In genomic region chr12:111767362-111768158, GRCh38 we compare ENCODE assay signal across 8 cellular contexts. TPM values are rescaled to one million over a fixed set of nuclear protein-coding genes. Genes with fewer than 3 reads are reported as not detected.
DNase-seq lines count a peak whose midpoint lies in the region; ATAC-seq and TF ChIP-seq lines count a peak whose summit lies in the region.

No MANE protein-coding gene starts in this region.

- TF ChIP-seq CTCF in right atrium auricular region (IDR thresholded peaks at IDR 0.05), result no peak
- no peak for TF ChIP-seq CTCF in gastrocnemius medialis (IDR thresholded peaks at IDR 0.05 in 4 of 5, conservative IDR thresholded peaks at IDR 0.05 in 1 of 5)

- H3K36me3 Mint-ChIP-seq in T-helper 1 cell treated with Interleukin-12 subunit alpha and Interleukin-12 subunit beta and Interleukin-4 antibody, amounts not matched to agents 30 μg/mL and 1 μg/mL, for 36 hours (ENCODE audit: low read depth), result peaks cover 2% of the 10 kb centered on the region
- H3K36me3 Mint-ChIP-seq in activated T-helper 1 cell treated with anti-CD3 and anti-CD28 coated beads, Interleukin-12 subunit alpha, Interleukin-12 subunit beta, Interleukin-2, Interleukin-4 antibody, amounts not matched to agents 30 ng/mL and 10 ng/mL and 1 ng/mL, durations not matched to agents 14 hours and 24 hours and 36 hours (ENCODE audit: low read depth), result peaks cover 5% of the 10 kb centered on the region

- intact Hi-C loops in activated T-helper 1 cell treated with anti-CD3 and anti-CD28 coated beads, Interleukin-12 subunit alpha, Interleukin-12 subunit beta, Interleukin-2, Interleukin-4 antibody, amounts not matched to agents 30 ng/mL and 10 ng/mL and 1 ng/mL, durations not matched to agents 14 hours and 24 hours and 36 hours (cut with micrococcal nuclease), result no loop called here
- intact Hi-C loops in gastrocnemius medialis (cut with DNase I; ENCODE audit: low total_unique reads), result loop anchor here (2.0 kb wide), 1 partner anchor 361 kb away; no protein-coding TSS in a partner anchor

- in situ Hi-C loops in gastrocnemius medialis (cut with MboI; ENCODE audit: low sequenced_read_pairs in 4 of 4), result no loop called here

- peak overlapping the region; percentile 74 for H3K4me3 Mint-ChIP-seq in T-helper 1 cell treated with Interleukin-12 subunit alpha and Interleukin-12 subunit beta and Interleukin-4 antibody, amounts not matched to agents 30 μg/mL and 1 μg/mL, for 36 hours
- peak overlapping the region; percentile 70 for H3K4me3 Mint-ChIP-seq in activated T-helper 1 cell treated with anti-CD3 and anti-CD28 coated beads, Interleukin-12 subunit alpha, Interleukin-12 subunit beta, Interleukin-2, Interleukin-4 antibody, amounts not matched to agents 30 ng/mL and 10 ng/mL and 1 ng/mL, durations not matched to agents 14 hours and 24 hours and 36 hours

- peaks cover 6% of the 10 kb centered on the region for H3K4me1 Mint-ChIP-seq in T-helper 1 cell treated with Interleukin-12 subunit alpha and Interleukin-12 subunit beta and Interleukin-4 antibody, amounts not matched to agents 30 μg/mL and 1 μg/mL, for 36 hours (ENCODE audit: low read depth)
- peaks cover 19% of the 10 kb centered on the region for H3K4me1 Mint-ChIP-seq in activated T-helper 1 cell treated with anti-CD3 and anti-CD28 coated beads, Interleukin-12 subunit alpha, Interleukin-12 subunit beta, Interleukin-2, Interleukin-4 antibody, amounts not matched to agents 30 ng/mL and 10 ng/mL and 1 ng/mL, durations not matched to agents 14 hours and 24 hours and 36 hours (ENCODE audit: low read depth)

- H3K36me3 ChIP-seq in right atrium auricular region (no peaks in the 10 kb centered on the region), gastrocnemius medialis (no peaks in the 10 kb centered on the region)

- peaks cover 46% of the 10 kb centered on the region for H3K27me3 Mint-ChIP-seq in T-helper 1 cell treated with Interleukin-12 subunit alpha and Interleukin-12 subunit beta and Interleukin-4 antibody, amounts not matched to agents 30 μg/mL and 1 μg/mL, for 36 hours (ENCODE audit: low read depth)
- peaks cover 30% of the 10 kb centered on the region for H3K27me3 Mint-ChIP-seq in activated T-helper 1 cell treated with anti-CD3 and anti-CD28 coated beads, Interleukin-12 subunit alpha, Interleukin-12 subunit beta, Interleukin-2, Interleukin-4 antibody, amounts not matched to agents 30 ng/mL and 10 ng/mL and 1 ng/mL, durations not matched to agents 14 hours and 24 hours and 36 hours (ENCODE audit: insufficient read depth)

- H3K27me3 ChIP-seq in right atrium auricular region (no peaks in the 10 kb centered on the region), gastrocnemius medialis (no peaks in the 10 kb centered on the region)

- no peak for TF ChIP-seq POLR2A in gastrocnemius medialis (IDR thresholded peaks at IDR 0.05)

- H3K4me3 ChIP-seq in right atrium auricular region, result peak overlapping the region; percentile 75 to 90
- peak overlapping the region; percentile 85 to 95 (median 92) for H3K4me3 ChIP-seq in gastrocnemius medialis

- no peak for DNase-seq in T-helper 1 cell
- no peak for DNase-seq in activated T-helper 1 cell treated with anti-CD3 and anti-CD28 coated beads, Interleukin-12 subunit alpha, Interleukin-12 subunit beta, Interleukin-2, Interleukin-4 antibody, amounts not matched to agents 30 ng/mL and 10 ng/mL and 1 ng/mL, durations not matched to agents 14 hours and 24 hours and 36 hours (ENCODE audit: low spot score)
- no peak for DNase-seq in right atrium auricular region (ENCODE audit: low spot score)
- no peak for DNase-seq in gastrocnemius medialis
- DNase-seq in SKM-1 treated with dmso at 0.1 percent for 144 hours (lab: John Stamatoyannopoulos, UW; ENCODE audit: unreplicated experiment), result no peak
- no peak for DNase-seq in DMS153 treated with DMSO at 0.1 percent for 48 hours (lab: John Stamatoyannopoulos, UW; ENCODE audit: unreplicated experiment)

- H3K4me1 ChIP-seq in right atrium auricular region (peaks cover 0 to 29% of the 10 kb centered on the region in 2 donors), gastrocnemius medialis (peaks cover 6 to 24% of the 10 kb centered on the region in 2 donors)

- H3K27ac ChIP-seq in right atrium auricular region (peak overlapping the region; percentile 83 to 91), gastrocnemius medialis (peak overlapping the region; percentile 81 to 87 (median 84))

- H3K9me3 ChIP-seq in right atrium auricular region (no peaks in the 10 kb centered on the region), gastrocnemius medialis (no peaks in the 10 kb centered on the region)

- ATAC-seq in gastrocnemius medialis (peak; percentile 26 to 32), HG03460 (IDR thresholded peaks at IDR 0.05; ENCODE audit: unreplicated experiment) (no peak)

- H3K9me3 Mint-ChIP-seq in T-helper 1 cell treated with Interleukin-12 subunit alpha and Interleukin-12 subunit beta and Interleukin-4 antibody, amounts not matched to agents 30 μg/mL and 1 μg/mL, for 36 hours, result no peaks in the 10 kb centered on the region
- no peaks in the 10 kb centered on the region for H3K9me3 Mint-ChIP-seq in activated T-helper 1 cell treated with anti-CD3 and anti-CD28 coated beads, Interleukin-12 subunit alpha, Interleukin-12 subunit beta, Interleukin-2, Interleukin-4 antibody, amounts not matched to agents 30 ng/mL and 10 ng/mL and 1 ng/mL, durations not matched to agents 14 hours and 24 hours and 36 hours

- H3K27ac Mint-ChIP-seq in T-helper 1 cell treated with Interleukin-12 subunit alpha and Interleukin-12 subunit beta and Interleukin-4 antibody, amounts not matched to agents 30 μg/mL and 1 μg/mL, for 36 hours, result no peak overlapping the region
- H3K27ac Mint-ChIP-seq in activated T-helper 1 cell treated with anti-CD3 and anti-CD28 coated beads, Interleukin-12 subunit alpha, Interleukin-12 subunit beta, Interleukin-2, Interleukin-4 antibody, amounts not matched to agents 30 ng/mL and 10 ng/mL and 1 ng/mL, durations not matched to agents 14 hours and 24 hours and 36 hours, result no peak overlapping the region

RNA-seq across cellular contexts. Expression of gene ALDH2, which starts 0.8 kb away (rescaled TPM):
- total RNA-seq in activated T-helper 1 cell treated with anti-CD3 and anti-CD28 coated beads, Interleukin-12 subunit alpha, Interleukin-12 subunit beta, Interleukin-2, Interleukin-4 antibody, amounts not matched to agents 30 ng/mL and 10 ng/mL and 1 ng/mL, durations not matched to agents 14 hours and 24 hours and 36 hours, result 0.15 and 0.44 TPM in 2 replicates
- total RNA-seq in right atrium auricular region (100 to 1,000 TPM; 157 to 158 TPM), gastrocnemius medialis (100 to 1,000 TPM in 1 of 4 donors, 10 to 100 TPM in 3; 70.9 to 156 (median 89.9) TPM)

Comparison
In these comparisons a context has a peak if more than half of its experiments do, and no peak if none do; other contexts are left out.
1. RNA of gene ALDH2, which starts 0.8 kb away (total RNA-seq): 157 to 158 TPM in right atrium auricular region and 70.9 to 156 TPM in gastrocnemius medialis; 0.15 to 0.44 TPM in activated T-helper 1 cell treated with anti-CD3 and anti-CD28 coated beads, Interleukin-12 subunit alpha, Interleukin-12 subunit beta, Interleukin-2, Interleukin-4 antibody, amounts not matched to agents 30 ng/mL and 10 ng/mL and 1 ng/mL, durations not matched to agents 14 hours and 24 hours and 36 hours; every median in the first group is over 10 times any median in the second.